Comparison of ENCODE assay signal across 14 cellular contexts in the genomic region with DNA sequence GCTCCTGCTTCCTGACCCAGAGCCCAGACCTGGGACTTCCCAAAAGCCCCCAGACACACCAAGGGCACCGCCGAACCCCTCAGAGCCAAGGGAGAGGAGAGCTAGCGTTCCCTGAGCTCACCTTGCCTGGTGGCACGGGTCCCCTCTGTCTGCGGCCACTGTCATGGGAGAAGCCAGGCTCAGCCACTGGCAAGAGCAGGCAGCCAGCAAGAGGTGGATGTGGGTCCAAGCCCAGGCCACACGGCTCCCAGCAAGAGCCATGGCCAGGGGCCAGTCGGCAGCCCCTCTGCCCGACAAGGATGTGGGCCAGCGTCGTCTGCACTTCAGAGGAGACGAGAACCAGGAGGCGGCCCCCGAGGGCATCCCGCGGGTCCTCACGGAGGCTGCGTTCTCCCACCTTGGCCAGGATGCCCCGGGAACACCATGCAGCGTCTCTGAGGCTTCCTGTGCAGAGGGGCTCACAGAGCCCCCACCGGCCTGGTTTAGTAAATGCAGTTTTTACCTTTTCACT. TPM values are rescaled to one million over a fixed set of nuclear protein-coding genes. Genes with fewer than 3 reads are reported as not detected.
A peak's percentile ranks its signal among the peaks of the same experiment; 100 is the strongest.
DNase-seq lines count a peak whose midpoint lies in the region; ATAC-seq, FAIRE-seq and TF ChIP-seq lines count a peak whose summit lies in the region.
"Had no signal": no experiment of that assay in that cellular context is flagged by ENCODE, and none has a peak within 500 bp of the region (broad histone marks: within the 10 kb centered on the region; RNA-seq: fewer than 3 reads in every experiment).

No MANE protein-coding gene starts in this region.

- in situ Hi-C loops in brain microvascular endothelial cell (cut with HindIII; ENCODE audit: low pct_ligation_motif_present, low sequenced_read_pairs): no loop called here

- H3K9me3 Mint-ChIP-seq in CD14-positive monocyte: peaks cover 12 to 32% (median 28%) of the 10 kb centered on the region in 7 donors
- H3K9me3 Mint-ChIP-seq in naive thymus-derived CD8-positive, alpha-beta T cell: peaks cover 0 to 12% (median 4%) of the 10 kb centered on the region in 9 donors

- no peak overlapping the region for H3K27ac ChIP-seq in brain microvascular endothelial cell
- H3K27ac ChIP-seq: KMS-11 had no signal

- peak overlapping the region; percentile 4 to 80 for H3K4me3 Mint-ChIP-seq in CD14-positive monocyte
- peak overlapping the region in 7 of 10 donors; percentile 2 to 78 (median 58) for H3K4me3 Mint-ChIP-seq in naive thymus-derived CD8-positive, alpha-beta T cell

- TF ChIP-seq CTCF in CD14-positive monocyte (IDR thresholded peaks at IDR 0.05) (no peak), brain microvascular endothelial cell (IDR thresholded peaks at IDR 0.05; ENCODE audit: low read depth, low read length, missing control alignments) (peak; percentile 39)

- H3K27ac Mint-ChIP-seq in CD14-positive monocyte: no peak overlapping the region
- no peak overlapping the region for H3K27ac Mint-ChIP-seq in naive thymus-derived CD8-positive, alpha-beta T cell

- POLR2A ChIA-PET in naive thymus-derived CD8-positive, alpha-beta T cell (lab: Charles Lee): interaction anchor here (4.3 to 7.8 kb wide), 2 partner anchors 15 to 21 kb away, joined by 41 to 174 read pairs; partner anchors contain the start of gene PTK6

- peaks cover 9% of the 10 kb centered on the region for H3K36me3 ChIP-seq in brain microvascular endothelial cell (replicated peaks)

- TF ChIP-seq POLR2A in GM12891 (IDR thresholded peaks at IDR 0.05; ENCODE audit: low read depth, low read length): no peak

- intact Hi-C loops in CD14-positive monocyte (cut with micrococcal nuclease): no loop called here

- ATAC-seq in naive thymus-derived CD8-positive, alpha-beta T cell: no peak
- ATAC-seq in HG02798 (IDR thresholded peaks at IDR 0.05; ENCODE audit: poor library complexity, unreplicated experiment): no peak
- ATAC-seq in GM19463 (IDR thresholded peaks at IDR 0.05; ENCODE audit: unreplicated experiment): no peak

- no peak overlapping the region for H3K4me3 ChIP-seq in brain microvascular endothelial cell (ENCODE audit: low read depth, low read length)

- peak; percentile 48 for DNase-seq in CD14-positive monocyte (ENCODE audit: low spot score)
- DNase-seq in ELF-1 (ENCODE audit: low read depth, low spot score): peak; percentile 74
- DNase-seq in brain microvascular endothelial cell: no peak
- DNase-seq in naive thymus-derived CD8-positive, alpha-beta T cell: peak in 1 of 10 donors; percentile 59
- DNase-seq in GM12891 (ENCODE audit: insufficient read length, low spot score): no peak
- DNase-seq: amniotic stem cell, COR-L47, NCI-H1694, NCI-H524 treated with DMSO at 0.1 percent for 48 hours had no signal

- peaks cover 15% of the 10 kb centered on the region for H3K4me1 Mint-ChIP-seq in CD14-positive monocyte
- H3K4me1 Mint-ChIP-seq in naive thymus-derived CD8-positive, alpha-beta T cell: peaks cover 9 to 15% (median 13%) of the 10 kb centered on the region in 4 donors

- peaks cover 10 to 15% of the 10 kb centered on the region in 2 donors for H3K36me3 Mint-ChIP-seq in CD14-positive monocyte
- peaks cover 0 to 11% (median 6%) of the 10 kb centered on the region in 3 donors for H3K36me3 Mint-ChIP-seq in naive thymus-derived CD8-positive, alpha-beta T cell

- H3K27me3 Mint-ChIP-seq in CD14-positive monocyte (ENCODE audit: low read depth in 3 of 3): peaks cover 23 to 47% (median 33%) of the 10 kb centered on the region in 3 donors
- peaks cover 0 to 7% (median 0%) of the 10 kb centered on the region in 5 donors for H3K27me3 Mint-ChIP-seq in naive thymus-derived CD8-positive, alpha-beta T cell

- FAIRE-seq in GM12891 (lab: Jason Lieb, UNC): no peak

- no peaks in the 10 kb centered on the region for H3K27me3 ChIP-seq in brain microvascular endothelial cell (replicated peaks)

TF ChIP-seq in GM12891, 5 proteins besides CTCF, POLR2A, EP300 and RAD21:
- TF ChIP-seq POLR2AphosphoS5 (IDR thresholded peaks at IDR 0.05; ENCODE audit: low read depth, low read length) (no peak), SPI1 (IDR thresholded peaks at IDR 0.05; ENCODE audit: low read depth, low read length) (no peak), TAF1 (IDR thresholded peaks at IDR 0.05; ENCODE audit: low read depth, low read length) (no peak), POU2F2 (IDR thresholded peaks at IDR 0.05; ENCODE audit: low read depth, low read length) (no peak), PAX5 (IDR thresholded peaks at IDR 0.05; ENCODE audit: insufficient read depth, low read length, severe bottlenecking) (no peak)

RNA-seq across cellular contexts. Expression of gene PPDPF, which starts 2.2 kb away (rescaled TPM):
- 10 to 100 TPM; 13.4 to 26.1 TPM for polyA plus RNA-seq in CD14-positive monocyte
- total RNA-seq in naive thymus-derived CD8-positive, alpha-beta T cell: 100 to 1,000 TPM; 225 to 229 TPM
- polyA plus RNA-seq in naive thymus-derived CD8-positive, alpha-beta T cell: 10 to 100 TPM; 47.4 to 93.1 (median 78.1) TPM
- polyA plus RNA-seq in GM12891 (2012; ENCODE audit: low read depth, missing spikeins): 60.0 TPM

RNA-seq across cellular contexts. Expression of gene PTK6, which starts 18.8 kb away (rescaled TPM):
- polyA plus RNA-seq in CD14-positive monocyte: 1 to 10 TPM in 1 of 2 donors, under 1 TPM in 1; 0.66 to 1.5 TPM
- total RNA-seq in naive thymus-derived CD8-positive, alpha-beta T cell: under 1 TPM; 0.16 to 0.29 TPM
- polyA plus RNA-seq in naive thymus-derived CD8-positive, alpha-beta T cell: under 1 TPM; 0.09 to 0.44 (median 0.15) TPM
- polyA plus RNA-seq in GM12891 (2012; ENCODE audit: low read depth, missing spikeins): 0.19 TPM

RNA-seq across cellular contexts. Expression of gene EEF1A2, which starts 19.5 kb away (rescaled TPM):
- not detected for polyA plus RNA-seq in CD14-positive monocyte
- total RNA-seq in naive thymus-derived CD8-positive, alpha-beta T cell: under 1 TPM; 0.16 to 0.18 TPM
- not detected for polyA plus RNA-seq in naive thymus-derived CD8-positive, alpha-beta T cell
- polyA plus RNA-seq in GM12891 (2012; ENCODE audit: low read depth, missing spikeins): 0.37 TPM
- total RNA-seq: subcutaneous adipose tissue had no signal

RNA-seq across cellular contexts. Expression of gene SRMS, which starts 29.1 kb away (rescaled TPM):
- not detected for polyA plus RNA-seq in CD14-positive monocyte
- not detected for total RNA-seq in naive thymus-derived CD8-positive, alpha-beta T cell
- polyA plus RNA-seq in naive thymus-derived CD8-positive, alpha-beta T cell: not detected
- polyA plus RNA-seq in GM12891 (2012; ENCODE audit: low read depth, missing spikeins): not detected
- total RNA-seq: dermis microvascular lymphatic vessel endothelial cell, subcutaneous adipose tissue had no signal

RNA-seq across cellular contexts. Expression of gene FNDC11, which starts 35.6 kb away (rescaled TPM):
- not detected for polyA plus RNA-seq in CD14-positive monocyte
- total RNA-seq in naive thymus-derived CD8-positive, alpha-beta T cell: under 1 TPM; 0.13 to 0.36 TPM
- polyA plus RNA-seq in naive thymus-derived CD8-positive, alpha-beta T cell: under 1 TPM in 1 of 3 donors, not detected in 2; 0.25 TPM
- polyA plus RNA-seq in GM12891 (2012; ENCODE audit: low read depth, missing spikeins): 0.72 TPM

Comparison
In these comparisons a context has a peak if more than half of its experiments do, and no peak if none do; other contexts are left out.
1. DNase-seq: peak in CD14-positive monocyte (single experiment) and ELF-1 (single experiment); none in brain microvascular endothelial cell (single experiment) and GM12891 (single experiment).